ENCODE assay signal across 19 cellular contexts in genomic region chr1:3338725-3339070, GRCh38.
DNase-seq lines count a peak whose midpoint lies in the region; ATAC-seq and TF ChIP-seq lines count a peak whose summit lies in the region.
"Had no signal": no experiment of that assay in that cellular context is flagged by ENCODE, and none has a peak within 500 bp of the region (broad histone marks: within the 10 kb centered on the region; RNA-seq: fewer than 3 reads in every experiment).

No MANE protein-coding gene starts in this region.

- DNase-seq in cardiac muscle cell (ENCODE audit: low read depth in 1 of 2, low spot score in 1 of 2) (no peak), left cardiac atrium (no peak), body of pancreas (no peak), neuronal stem cell (ENCODE audit: low spot score) (no peak), NCI-H2171 (lab: John Stamatoyannopoulos, UW) (no peak)
- DNase-seq in activated naive CD4-positive, alpha-beta T cell (lab: John Stamatoyannopoulos, UW), result no peak
- no peak for DNase-seq in activated CD4-positive, alpha-beta T cell treated with anti-CD3 and anti-CD28 coated beads for 4 hours
- DNase-seq: 8988T; ACHN; BE2C; CD4-positive, alpha-beta T cell; IMR-90; KG1; MG63; NCI-H2029; NCI-H2227 treated with DMSO at 0.1 percent for 48 hours; NCI-H526 treated with DMSO at 0.1 percent for 48 hours; Peyer's patch had no signal

- H2AK5ac ChIP-seq in neuronal stem cell (ENCODE audit: low read depth, low read length), result peak overlapping the region; percentile 48

- no peaks in the 10 kb centered on the region for H3K27me3 ChIP-seq in cardiac muscle cell
- H3K27me3 ChIP-seq in body of pancreas, result no peaks in the 10 kb centered on the region
- peaks cover 0 to 9% (median 0%) of the 10 kb centered on the region in 3 experiments for H3K27me3 ChIP-seq in neuronal stem cell (ENCODE audit: control insufficient read depth in 3 of 3, insufficient read depth in 3 of 3, low read depth in 1 of 3, low read length in 3 of 3)
- H3K27me3 ChIP-seq: BE2C, MG63, Peyer's patch had no signal

- H3K27ac ChIP-seq in cardiac muscle cell (peak overlapping the region; percentile 79), body of pancreas (peak overlapping the region in 3 of 4 donors; percentile 79 to 84 (median 80)), neuronal stem cell (replicated peaks; ENCODE audit: low read length) (no peak overlapping the region)
- H3K27ac ChIP-seq: Peyer's patch had no signal

- H3K14ac ChIP-seq in neuronal stem cell (ENCODE audit: low read length), result no peak overlapping the region

- H2BK15ac ChIP-seq in neuronal stem cell (ENCODE audit: low read length), result no peak overlapping the region

- H3K9me3 ChIP-seq in cardiac muscle cell (ENCODE audit: low read depth) (no peaks in the 10 kb centered on the region), body of pancreas (no peaks in the 10 kb centered on the region), neuronal stem cell (replicated peaks in 1 of 2; ENCODE audit: control insufficient read depth in 2 of 2, insufficient read depth in 1 of 2, low read depth in 1 of 2, low read length in 2 of 2) (peaks cover 5 to 18% of the 10 kb centered on the region in 2 donors)
- H3K9me3 ChIP-seq: BE2C, Peyer's patch had no signal

- no peak overlapping the region for H2BK120ac ChIP-seq in neuronal stem cell (ENCODE audit: low read depth, low read length)

- intact Hi-C loops in left cardiac atrium (cut with DNase I) (no loop called here), body of pancreas (cut with DNase I) (no loop called here)

- H3K79me1 ChIP-seq in neuronal stem cell (ENCODE audit: low read depth, low read length), result no peaks in the 10 kb centered on the region

- H3K4me1 ChIP-seq in cardiac muscle cell (ENCODE audit: low read depth), result peaks cover 38% of the 10 kb centered on the region
- H3K4me1 ChIP-seq in body of pancreas, result peaks cover 66% of the 10 kb centered on the region
- peaks cover 0 to 5% of the 10 kb centered on the region in 2 donors for H3K4me1 ChIP-seq in neuronal stem cell (ENCODE audit: control insufficient read depth in 2 of 2, insufficient read depth in 1 of 2, low read depth in 1 of 2, low read length in 2 of 2)
- H3K4me1 ChIP-seq: BE2C, Peyer's patch had no signal

- H3K9ac ChIP-seq in neuronal stem cell (ENCODE audit: low read depth, low read length, poor library complexity), result no peak overlapping the region

- no peak overlapping the region for H3K23ac ChIP-seq in neuronal stem cell (ENCODE audit: low read depth, low read length, poor library complexity)

- no peak overlapping the region for H3K4me2 ChIP-seq in neuronal stem cell (ENCODE audit: insufficient read depth, low read length, poor library complexity, severe bottlenecking)

- no peak overlapping the region for H2AFZ ChIP-seq in neuronal stem cell (ENCODE audit: low read length)

- no peak overlapping the region for H3K4ac ChIP-seq in neuronal stem cell (ENCODE audit: low read length)

- no peak for ATAC-seq in left cardiac atrium
- ATAC-seq in body of pancreas, result no peak
- ATAC-seq: HCT116 had no signal

- H4K8ac ChIP-seq in neuronal stem cell (ENCODE audit: low read depth, low read length), result no peak overlapping the region

- no peak overlapping the region for H2BK12ac ChIP-seq in neuronal stem cell (ENCODE audit: low read length)

- H3K36me3 ChIP-seq in cardiac muscle cell (no peaks in the 10 kb centered on the region), body of pancreas (replicated peaks in 1 of 2; ENCODE audit: insufficient read depth in 1 of 2, low read depth in 2 of 2) (no peaks in the 10 kb centered on the region), neuronal stem cell (replicated peaks in 1 of 2; ENCODE audit: control insufficient read depth in 2 of 2, insufficient read depth in 2 of 2, low read length in 2 of 2) (peaks cover 0 to 6% of the 10 kb centered on the region in 2 donors)
- H3K36me3 ChIP-seq: BE2C, MG63, Peyer's patch had no signal

- H3K18ac ChIP-seq in neuronal stem cell (ENCODE audit: low read length), result peak overlapping the region; percentile 6

- no peak overlapping the region for H3K4me3 ChIP-seq in cardiac muscle cell
- H3K4me3 ChIP-seq in body of pancreas, result no peak overlapping the region
- H3K4me3 ChIP-seq in neuronal stem cell (ENCODE audit: low read length in 2 of 2), result no peak overlapping the region
- H3K4me3 ChIP-seq: MG63, Peyer's patch had no signal

- 39% methylated on average over 4 of the region's 4 CpGs; no CpG with 5 or more reads in 1 of the 2 donors for WGBS in body of pancreas, 2 donors
- WGBS in neuronal stem cell (ENCODE audit: extremely low coverage in 2 of 2, insufficient read length in 2 of 2, insufficient replicate concordance in 1 of 2), 2 donors, result no CpG with 5 or more reads among the region's 4 CpGs

- TF ChIP-seq CTCF in cardiac muscle cell (IDR thresholded peaks at IDR 0.05; ENCODE audit: low read depth, low read length) (no peak), body of pancreas (IDR thresholded peaks at IDR 0.05) (no peak)

- no peak overlapping the region for H4K91ac ChIP-seq in neuronal stem cell (ENCODE audit: low read depth, low read length, poor library complexity)

- TF ChIP-seq POLR2A in body of pancreas (IDR thresholded peaks at IDR 0.05), result no peak

- no peak overlapping the region for H2BK5ac ChIP-seq in neuronal stem cell (ENCODE audit: low read length)
